24 cellular contexts compared by ENCODE assay signal in the genomic region with DNA sequence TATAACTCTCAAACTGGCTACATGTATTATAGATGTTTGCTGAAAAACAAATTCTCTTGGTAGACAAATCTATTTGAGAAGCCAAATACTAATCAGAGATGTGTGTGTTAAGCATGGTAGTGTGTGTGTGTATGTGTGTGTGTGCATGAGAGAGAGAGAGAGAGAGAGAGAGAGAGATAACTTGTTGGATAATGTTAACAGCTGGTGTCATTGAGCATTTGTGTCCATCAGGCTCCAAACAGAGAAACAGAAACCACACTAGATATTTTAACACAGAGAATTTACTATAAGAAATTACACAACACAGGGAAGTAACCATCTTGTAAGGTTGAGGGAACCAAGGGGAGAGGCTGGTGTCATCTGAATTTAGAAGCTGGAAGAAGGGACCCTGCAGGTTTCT.
"Had no signal": no experiment of that assay in that cellular context is flagged by ENCODE, and none has a peak within 500 bp of the region (broad histone marks: within the 10 kb centered on the region; RNA-seq: fewer than 3 reads in every experiment).

No MANE protein-coding gene starts in this region.

- H3K4me3 Mint-ChIP-seq: activated CD4-positive, alpha-beta T cell treated with anti-CD3 and anti-CD28 coated beads, Interleukin-2, amount 10 ng/mL, durations not matched to agents 24 days and 14 days; activated CD8-positive, alpha-beta T cell treated with anti-CD3 and anti-CD28 coated beads, Interleukin-2, amount 10 ng/mL, durations not matched to agents 7 days and 5 days; activated naive CD4-positive, alpha-beta T cell treated with anti-CD3 and anti-CD28 coated beads for 36 hours; activated T-cell treated with anti-CD3 and anti-CD28 coated beads, Interleukin-2, amount 50 U/mL, for 24 hours; memory B cell; naive thymus-derived CD4-positive, alpha-beta T cell; stimulated activated naive CD8-positive, alpha-beta T cell treated with anti-CD3 and anti-CD28 coated beads, Interleukin-15, Interleukin-2, amounts not matched to agents 100 ng/mL and 50 ng/mL, for 24 hours had no signal

- H3K27ac ChIP-seq: body of pancreas, colonic mucosa, esophagus muscularis mucosa, gastroesophageal sphincter, heart right ventricle, ovary, psoas muscle, skin epidermis, tibial nerve, uterus had no signal

- H3K36me3 ChIP-seq: colonic mucosa, ovary, uterus had no signal

- H3K4me3 ChIP-seq: body of pancreas, colonic mucosa, esophagus muscularis mucosa, gastroesophageal sphincter, heart right ventricle, mucosa of descending colon, ovary, psoas muscle, skin epidermis, tibial nerve, uterus had no signal

- H3K4me1 Mint-ChIP-seq: activated CD4-positive, alpha-beta T cell treated with anti-CD3 and anti-CD28 coated beads, Interleukin-2, amount 10 ng/mL, durations not matched to agents 24 days and 14 days had no signal

- H3K9me3 Mint-ChIP-seq: activated CD4-positive, alpha-beta T cell treated with anti-CD3 and anti-CD28 coated beads, Interleukin-2, amount 10 ng/mL, durations not matched to agents 24 days and 14 days; activated naive CD4-positive, alpha-beta T cell treated with anti-CD3 and anti-CD28 coated beads for 36 hours; activated T-cell treated with anti-CD3 and anti-CD28 coated beads, Interleukin-2, amount 50 U/mL, for 24 hours; memory B cell; stimulated activated naive CD8-positive, alpha-beta T cell treated with anti-CD3 and anti-CD28 coated beads, Interleukin-15, Interleukin-2, amounts not matched to agents 100 ng/mL and 50 ng/mL, for 24 hours had no signal

- H3K27ac Mint-ChIP-seq: activated CD4-positive, alpha-beta T cell treated with anti-CD3 and anti-CD28 coated beads, Interleukin-2, amount 10 ng/mL, durations not matched to agents 24 days and 14 days; activated CD8-positive, alpha-beta T cell treated with anti-CD3 and anti-CD28 coated beads, Interleukin-2, amount 10 ng/mL, durations not matched to agents 7 days and 5 days; activated naive CD4-positive, alpha-beta T cell treated with anti-CD3 and anti-CD28 coated beads for 36 hours; activated T-cell treated with anti-CD3 and anti-CD28 coated beads, Interleukin-2, amount 50 U/mL, for 24 hours; memory B cell had no signal

- H3K4me1 ChIP-seq: colonic mucosa, uterus had no signal

- H3K9me3 ChIP-seq: body of pancreas, colonic mucosa, esophagus muscularis mucosa, gastroesophageal sphincter, heart right ventricle, mucosa of descending colon, ovary, psoas muscle, tibial nerve, uterus had no signal

- H3K27me3 Mint-ChIP-seq: activated CD4-positive, alpha-beta T cell treated with anti-CD3 and anti-CD28 coated beads, Interleukin-2, amount 10 ng/mL, durations not matched to agents 24 days and 14 days; activated T-cell treated with anti-CD3 and anti-CD28 coated beads, Interleukin-2, amount 50 U/mL, for 24 hours; memory B cell; naive thymus-derived CD4-positive, alpha-beta T cell; stimulated activated naive CD8-positive, alpha-beta T cell treated with anti-CD3 and anti-CD28 coated beads, Interleukin-15, Interleukin-2, amounts not matched to agents 100 ng/mL and 50 ng/mL, for 24 hours had no signal

- ATAC-seq: activated CD8-positive, alpha-beta T cell treated with anti-CD3 and anti-CD28 coated beads, Interleukin-2, amount 10 ng/mL, durations not matched to agents 7 days and 5 days; body of pancreas; gastroesophageal sphincter; heart right ventricle; left ventricle myocardium superior; mucosa of descending colon; naive thymus-derived CD4-positive, alpha-beta T cell; psoas muscle; right cardiac atrium had no signal

- DNase-seq: activated CD4-positive, alpha-beta T cell treated with anti-CD3 and anti-CD28 coated beads, Interleukin-2, amount 10 ng/mL, durations not matched to agents 24 days and 14 days; activated CD8-positive, alpha-beta T cell treated with anti-CD3 and anti-CD28 coated beads, Interleukin-2, amount 10 ng/mL, durations not matched to agents 7 days and 5 days; activated naive CD4-positive, alpha-beta T cell treated with anti-CD3 and anti-CD28 coated beads for 36 hours; activated T-cell treated with anti-CD3 and anti-CD28 coated beads, Interleukin-2, amount 50 U/mL, for 24 hours; body of pancreas; caudate nucleus; colonic mucosa; heart right ventricle; left ventricle myocardium superior; mucosa of descending colon; naive thymus-derived CD4-positive, alpha-beta T cell; ovary; psoas muscle; right cardiac atrium; stimulated activated CD4-positive, alpha-beta T cell treated with anti-CD3 and anti-CD28 coated beads, Interleukin-15, amount 100 ng/mL, for 24 hours; stimulated activated CD4-positive, alpha-beta T cell treated with anti-CD3 and anti-CD28 coated beads, Interleukin-2, amount 100 ng/mL, for 48 hours; T1000; uterus had no signal

- H3K27me3 ChIP-seq: body of pancreas, colonic mucosa, esophagus muscularis mucosa, gastroesophageal sphincter, heart right ventricle, ovary, tibial nerve, uterus had no signal
